In the genomic region with DNA sequence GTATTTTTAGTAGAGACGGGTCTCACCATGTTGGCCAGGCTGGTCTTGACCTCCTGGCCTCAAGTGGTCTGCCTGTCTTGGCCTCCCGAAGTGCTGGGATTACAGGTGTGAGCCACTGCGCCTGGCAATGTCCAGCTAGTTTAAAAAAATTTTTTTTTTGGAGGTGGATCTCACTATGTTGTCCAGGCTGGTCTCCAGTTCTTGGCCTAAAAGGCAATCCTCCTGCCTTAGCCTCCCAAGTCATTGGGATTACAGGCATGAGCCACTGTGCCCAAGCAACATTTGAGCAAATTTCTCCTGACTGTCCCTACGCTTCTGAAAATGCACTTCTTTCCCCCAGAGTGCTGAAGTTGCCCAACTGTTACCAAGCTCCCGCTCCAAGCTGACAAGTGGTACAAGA, we compare ENCODE assay signal across 17 cellular contexts. TPM values are rescaled to one million over a fixed set of nuclear protein-coding genes. Genes with fewer than 3 reads are reported as not detected.
DNase-seq lines count a peak whose midpoint lies in the region; ATAC-seq and TF ChIP-seq lines count a peak whose summit lies in the region.
"Had no signal": no experiment of that assay in that cellular context is flagged by ENCODE, and none has a peak within 500 bp of the region (broad histone marks: within the 10 kb centered on the region; RNA-seq: fewer than 3 reads in every experiment).

No MANE protein-coding gene starts in this region.

- no peaks in the 10 kb centered on the region for H3K9me3 Mint-ChIP-seq in activated naive CD4-positive, alpha-beta T cell treated with anti-CD3 and anti-CD28 coated beads, Interleukin-2, amount 50 U/mL, for 72 hours
- H3K9me3 Mint-ChIP-seq in WTC11 (no peaks in the 10 kb centered on the region), memory B cell (no peaks in the 10 kb centered on the region)

- H3K27me3 ChIP-seq in suprapubic skin: no peaks in the 10 kb centered on the region

- POLR2A ChIA-PET in WTC11 (lab: Charles Lee): no interaction called here

- ATAC-seq in activated naive CD4-positive, alpha-beta T cell treated with anti-CD3 and anti-CD28 coated beads, Interleukin-2, amount 50 U/mL, for 72 hours: no peak
- ATAC-seq in WTC11: no peak
- no peak for ATAC-seq in memory B cell (ENCODE audit: low read depth)
- ATAC-seq in GM19328 (IDR thresholded peaks at IDR 0.05; ENCODE audit: unreplicated experiment): no peak
- ATAC-seq: lower lobe of right lung had no signal

- peak overlapping the region; percentile 96 to 99 for H3K27ac Mint-ChIP-seq in activated naive CD4-positive, alpha-beta T cell treated with anti-CD3 and anti-CD28 coated beads, Interleukin-2, amount 50 U/mL, for 72 hours
- H3K27ac Mint-ChIP-seq in WTC11 (0 out of 2 replicates have a peak overlapping the region, but pooled peaks have one; percentile 60), memory B cell (no peak overlapping the region)

- H3K36me3 Mint-ChIP-seq in activated naive CD4-positive, alpha-beta T cell treated with anti-CD3 and anti-CD28 coated beads, Interleukin-2, amount 50 U/mL, for 72 hours: peaks cover 35 to 55% of the 10 kb centered on the region in 2 donors
- H3K36me3 Mint-ChIP-seq in WTC11 (peaks cover 5% of the 10 kb centered on the region; the same call in 1 of the 2 replicates), memory B cell (peaks cover 17% of the 10 kb centered on the region)

- peak overlapping the region; percentile 86 for H3K27ac ChIP-seq in suprapubic skin
- H3K27ac ChIP-seq: VCaP had no signal

- TF ChIP-seq CTCF in WTC11 (IDR thresholded peaks at IDR 0.05): no peak
- TF ChIP-seq CTCF in suprapubic skin (IDR thresholded peaks at IDR 0.05): no peak

- WGBS in suprapubic skin: 100% methylated on average over 5 of the region's 5 CpGs

- H3K36me3 ChIP-seq in suprapubic skin: no peaks in the 10 kb centered on the region
- H3K36me3 ChIP-seq: lower lobe of right lung had no signal

- H3K4me1 ChIP-seq in suprapubic skin: peaks cover 87% of the 10 kb centered on the region

- intact Hi-C loops in posterior vena cava (cut with DNase I): no loop called here

- H3K9me3 ChIP-seq in suprapubic skin: no peaks in the 10 kb centered on the region
- H3K9me3 ChIP-seq: lower lobe of right lung had no signal

- H3K4me3 ChIP-seq in suprapubic skin: no peak overlapping the region
- H3K4me3 ChIP-seq: lower lobe of right lung had no signal

- H3K4me3 Mint-ChIP-seq in WTC11: no peak overlapping the region
- peak overlapping the region; percentile 50 for H3K4me3 Mint-ChIP-seq in memory B cell

- no peak for TF ChIP-seq POLR2A in suprapubic skin (IDR thresholded peaks at IDR 0.05)

- no peak for TF ChIP-seq EP300 in suprapubic skin (IDR thresholded peaks at IDR 0.05)

- peaks cover 17% of the 10 kb centered on the region for H3K4me1 Mint-ChIP-seq in WTC11
- H3K4me1 Mint-ChIP-seq in memory B cell: peaks cover 56% of the 10 kb centered on the region

- CTCF ChIA-PET in WTC11 (lab: Charles Lee): interaction anchor here (0.6 to 2.0 kb wide), 3 partner anchors 72 to 197 kb away, joined by 3 to 5 read pairs (median 3); no protein-coding TSS in a partner anchor

- DNase-seq in activated naive CD4-positive, alpha-beta T cell treated with anti-CD3 and anti-CD28 coated beads, Interleukin-2, amount 50 U/mL, for 72 hours (ENCODE audit: low spot score in 2 of 2): no peak
- no peak for DNase-seq in activated naive CD4-positive, alpha-beta T cell (lab: John Stamatoyannopoulos, UW)
- DNase-seq in WTC11 (ENCODE audit: low spot score) (no peak), memory B cell (ENCODE audit: low spot score in 2 of 2) (no peak), suprapubic skin (ENCODE audit: low spot score in 2 of 2) (no peak), posterior vena cava (ENCODE audit: low spot score) (no peak)
- no peak for DNase-seq in activated effector memory CD4-positive, alpha-beta T cell treated with anti-CD3 and anti-CD28 coated beads, Interleukin-2, amount 50 U/mL, for 16 hours
- DNase-seq: hypothalamus, Karpas-422, lower lobe of right lung, NCI-H187 treated with DMSO at 0.1 percent for 48 hours, NCI-H748 treated with DMSO at 0.1 percent for 48 hours, SHP77 treated with DMSO at 0.1 percent for 48 hours had no signal

- no peaks in the 10 kb centered on the region for H3K27me3 Mint-ChIP-seq in WTC11 (ENCODE audit: low read depth)
- no peaks in the 10 kb centered on the region for H3K27me3 Mint-ChIP-seq in memory B cell

TF ChIP-seq in WTC11, 78 proteins besides CTCF, POLR2A, EP300 and RAD21:
- TF ChIP-seq CBFB (CRISPR knock-in tag; IDR thresholded peaks at IDR 0.05; ENCODE audit: low read depth) (no peak), GABPB1 (CRISPR knock-in tag; IDR thresholded peaks at IDR 0.05) (no peak), FOXP1 (CRISPR knock-in tag; IDR thresholded peaks at IDR 0.05; ENCODE audit: borderline replicate concordance) (no peak), ZNF219 (CRISPR knock-in tag; IDR thresholded peaks at IDR 0.05; ENCODE audit: borderline replicate concordance) (no peak), SMAD4 (CRISPR knock-in tag; IDR thresholded peaks at IDR 0.05) (no peak), JAZF1 (CRISPR knock-in tag; IDR thresholded peaks at IDR 0.05) (no peak), SP1 (CRISPR knock-in tag; conservative IDR thresholded peaks at IDR 0.05) (no peak)
- TF ChIP-seq, protein P1, sequence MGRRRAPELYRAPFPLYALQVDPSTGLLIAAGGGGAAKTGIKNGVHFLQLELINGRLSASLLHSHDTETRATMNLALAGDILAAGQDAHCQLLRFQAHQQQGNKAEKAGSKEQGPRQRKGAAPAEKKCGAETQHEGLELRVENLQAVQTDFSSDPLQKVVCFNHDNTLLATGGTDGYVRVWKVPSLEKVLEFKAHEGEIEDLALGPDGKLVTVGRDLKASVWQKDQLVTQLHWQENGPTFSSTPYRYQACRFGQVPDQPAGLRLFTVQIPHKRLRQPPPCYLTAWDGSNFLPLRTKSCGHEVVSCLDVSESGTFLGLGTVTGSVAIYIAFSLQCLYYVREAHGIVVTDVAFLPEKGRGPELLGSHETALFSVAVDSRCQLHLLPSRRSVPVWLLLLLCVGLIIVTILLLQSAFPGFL (CRISPR knock-in tag; IDR thresholded peaks at IDR 0.05; ENCODE audit: borderline replicate concordance): no peak
- TF ChIP-seq, protein P2, sequence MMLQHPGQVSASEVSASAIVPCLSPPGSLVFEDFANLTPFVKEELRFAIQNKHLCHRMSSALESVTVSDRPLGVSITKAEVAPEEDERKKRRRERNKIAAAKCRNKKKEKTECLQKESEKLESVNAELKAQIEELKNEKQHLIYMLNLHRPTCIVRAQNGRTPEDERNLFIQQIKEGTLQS (CRISPR knock-in tag; conservative IDR thresholded peaks at IDR 0.05): no peak
- TF ChIP-seq, protein P3, sequence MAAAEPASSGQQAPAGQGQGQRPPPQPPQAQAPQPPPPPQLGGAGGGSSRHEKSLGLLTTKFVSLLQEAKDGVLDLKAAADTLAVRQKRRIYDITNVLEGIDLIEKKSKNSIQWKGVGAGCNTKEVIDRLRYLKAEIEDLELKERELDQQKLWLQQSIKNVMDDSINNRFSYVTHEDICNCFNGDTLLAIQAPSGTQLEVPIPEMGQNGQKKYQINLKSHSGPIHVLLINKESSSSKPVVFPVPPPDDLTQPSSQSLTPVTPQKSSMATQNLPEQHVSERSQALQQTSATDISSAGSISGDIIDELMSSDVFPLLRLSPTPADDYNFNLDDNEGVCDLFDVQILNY (CRISPR knock-in tag; IDR thresholded peaks at IDR 0.05): no peak
- TF ChIP-seq, protein P4, sequence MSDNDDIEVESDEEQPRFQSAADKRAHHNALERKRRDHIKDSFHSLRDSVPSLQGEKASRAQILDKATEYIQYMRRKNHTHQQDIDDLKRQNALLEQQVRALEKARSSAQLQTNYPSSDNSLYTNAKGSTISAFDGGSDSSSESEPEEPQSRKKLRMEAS (CRISPR knock-in tag; IDR thresholded peaks at IDR 0.05): no peak

RNA-seq across cellular contexts. Expression of a gene that starts 8.0 kb away (rescaled TPM):
- total RNA-seq in activated naive CD4-positive, alpha-beta T cell treated with anti-CD3 and anti-CD28 coated beads, Interleukin-2, amount 50 U/mL, for 72 hours: 10 to 100 TPM; 38.4 to 54.4 TPM
- total RNA-seq in WTC11 (2021): 3.3 to 4.0 TPM (median 3.8 TPM) in 3 replicates
- 10 to 100 TPM in 3 of 4 donors, 1 to 10 TPM in 1; 9.6 to 14.4 (median 11.9) TPM for total RNA-seq in suprapubic skin
- total RNA-seq in posterior vena cava: 1 to 10 TPM; 9.1 to 9.7 TPM

RNA-seq across cellular contexts. Expression of a gene that starts 46.9 kb away (rescaled TPM):
- under 1 TPM; 0.37 to 0.50 TPM for total RNA-seq in activated naive CD4-positive, alpha-beta T cell treated with anti-CD3 and anti-CD28 coated beads, Interleukin-2, amount 50 U/mL, for 72 hours
- total RNA-seq in WTC11 (2021) (0.14 to 0.15 TPM in 2 of 3 replicates, not detected in the other), suprapubic skin (not detected), posterior vena cava (not detected)
- total RNA-seq: lower lobe of right lung, osteoblast, urinary bladder had no signal
